In the genomic region with DNA sequence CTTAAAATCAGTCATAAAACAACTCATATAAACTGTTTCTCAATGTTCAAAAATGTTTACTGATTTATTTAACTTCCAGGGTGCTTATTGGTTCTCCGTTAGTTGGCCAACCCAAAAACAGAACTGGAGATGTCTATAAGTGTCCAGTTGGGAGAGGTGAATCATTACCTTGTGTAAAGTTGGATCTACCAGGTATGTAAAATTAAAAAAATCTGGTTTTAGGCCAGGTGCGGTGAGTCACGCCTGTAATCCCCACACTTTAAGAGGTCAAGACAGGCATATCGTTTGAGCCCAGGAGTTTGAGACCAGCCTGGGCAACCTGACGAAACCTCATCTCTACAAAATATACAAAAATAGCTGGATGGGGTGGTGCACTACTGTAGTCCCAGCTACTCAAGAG, we compare ENCODE assay signal across 35 cellular contexts.
"Had no signal": no experiment of that assay in that cellular context is flagged by ENCODE, and none has a peak within 500 bp of the region (broad histone marks: within the 10 kb centered on the region; RNA-seq: fewer than 3 reads in every experiment).

No MANE protein-coding gene starts in this region.

- H3K36me3 Mint-ChIP-seq: mesothelial cell of epicardium; naive B cell; stimulated activated memory B cell treated with anti-CD40 and anti-IgM and Interleukin-4, amounts not matched to agents 10 μg/mL and 1 μg/mL and 100 μg/mL, for 72 hours had no signal

- H3K4me3 ChIP-seq: cardiac muscle cell, coronary artery, dorsolateral prefrontal cortex, esophagus squamous epithelium, ovary, right lobe of liver, skin epidermis, upper lobe of left lung, vagina had no signal

- H3K9me3 Mint-ChIP-seq: activated T-cell treated with anti-CD3 and anti-CD28 coated beads, Interleukin-2, amount 50 U/mL, for 72 hours; mesothelial cell of epicardium; naive B cell; nephron progenitor cell; stimulated activated memory B cell treated with anti-CD40 and anti-IgM and Interleukin-4, amounts not matched to agents 10 μg/mL and 1 μg/mL and 100 μg/mL, for 72 hours; stimulated activated naive CD8-positive, alpha-beta T cell treated with anti-CD3 and anti-CD28 coated beads, Interleukin-15, amount 100 ng/mL, for 72 hours; T-helper 1 cell treated with Interleukin-12 subunit alpha and Interleukin-12 subunit beta and Interleukin-4 antibody, amounts not matched to agents 30 μg/mL and 1 μg/mL, for 36 hours had no signal

- H3K9me3 ChIP-seq: esophagus squamous epithelium, neutrophil, ovary, right lobe of liver, upper lobe of left lung, vagina had no signal

- H3K27me3 Mint-ChIP-seq: activated naive CD8-positive, alpha-beta T cell; naive B cell; progenitor cell of endocrine pancreas; stimulated activated memory B cell treated with anti-CD40 and anti-IgM and Interleukin-4, amounts not matched to agents 10 μg/mL and 1 μg/mL and 100 μg/mL, for 72 hours; stimulated activated naive CD8-positive, alpha-beta T cell treated with anti-CD3 and anti-CD28 coated beads, Interleukin-15, amount 100 ng/mL, for 72 hours had no signal

- ATAC-seq: activated T-cell treated with anti-CD3 and anti-CD28 coated beads, Interleukin-2, amount 50 U/mL, for 72 hours; left cardiac atrium; right lobe of liver; stimulated activated memory B cell treated with anti-CD40 and anti-IgM and Interleukin-4, amounts not matched to agents 10 μg/mL and 1 μg/mL and 100 μg/mL, for 72 hours; stimulated activated naive CD8-positive, alpha-beta T cell treated with anti-CD3 and anti-CD28 coated beads, Interleukin-15, amount 100 ng/mL, for 72 hours had no signal

- H3K27ac ChIP-seq: cardiac muscle cell, dorsolateral prefrontal cortex, esophagus squamous epithelium, neutrophil, ovary, right lobe of liver, skin epidermis, upper lobe of left lung, vagina, VCaP had no signal

- H3K4me3 Mint-ChIP-seq: activated naive CD8-positive, alpha-beta T cell; activated T-cell treated with anti-CD3 and anti-CD28 coated beads, Interleukin-2, amount 50 U/mL, for 72 hours; mesothelial cell of epicardium; naive B cell; nephron progenitor cell; stimulated activated memory B cell treated with anti-CD40 and anti-IgM and Interleukin-4, amounts not matched to agents 10 μg/mL and 1 μg/mL and 100 μg/mL, for 72 hours; stimulated activated naive CD8-positive, alpha-beta T cell treated with anti-CD3 and anti-CD28 coated beads, Interleukin-15, amount 100 ng/mL, for 72 hours; T-helper 1 cell treated with Interleukin-12 subunit alpha and Interleukin-12 subunit beta and Interleukin-4 antibody, amounts not matched to agents 30 μg/mL and 1 μg/mL, for 36 hours had no signal

- H3K27me3 ChIP-seq: cardiac muscle cell, dorsolateral prefrontal cortex, esophagus squamous epithelium, neutrophil, ovary, right lobe of liver, upper lobe of left lung, vagina had no signal

- H3K27ac Mint-ChIP-seq: activated naive CD8-positive, alpha-beta T cell; activated T-cell treated with anti-CD3 and anti-CD28 coated beads, Interleukin-2, amount 50 U/mL, for 72 hours; mesothelial cell of epicardium; naive B cell; nephron progenitor cell; progenitor cell of endocrine pancreas; stimulated activated memory B cell treated with anti-CD40 and anti-IgM and Interleukin-4, amounts not matched to agents 10 μg/mL and 1 μg/mL and 100 μg/mL, for 72 hours; stimulated activated naive CD8-positive, alpha-beta T cell treated with anti-CD3 and anti-CD28 coated beads, Interleukin-15, amount 100 ng/mL, for 72 hours; T-helper 1 cell treated with Interleukin-12 subunit alpha and Interleukin-12 subunit beta and Interleukin-4 antibody, amounts not matched to agents 30 μg/mL and 1 μg/mL, for 36 hours had no signal

- DNase-seq: activated CD4-positive, alpha-beta T cell treated with anti-CD3 and anti-CD28 coated beads for 4 hours; activated CD4-positive, alpha-beta T cell treated with anti-CD3 and anti-CD28 coated beads, Interleukin-2, amount 50 U/mL, for 4 hours; activated naive CD4-positive, alpha-beta T cell treated with Interleukin-2 at 50 U/mL for 16 hours; activated T-cell treated with anti-CD3 and anti-CD28 coated beads for 4 hours; activated T-cell treated with anti-CD3 and anti-CD28 coated beads, Interleukin-2, amount 50 U/mL, for 72 hours; anterior cingulate cortex; cerebellar nuclear complex; dorsolateral prefrontal cortex; effector memory CD4-positive, alpha-beta T cell; esophagus squamous epithelium; glutamatergic neuron; left cardiac atrium; naive B cell; nephron progenitor cell; ovary; right lobe of liver; stimulated activated CD4-positive, alpha-beta T cell treated with anti-CD3 and anti-CD28 coated beads, Interleukin-1b, Interleukin-23, amount 100 ng/mL, for 48 hours; stimulated activated CD4-positive, alpha-beta T cell treated with anti-CD3 and anti-CD28 coated beads, Interleukin-4, amount 100 ng/mL, for 4 hours; stimulated activated CD8-positive, alpha-beta memory T cell treated with anti-CD3 and anti-CD28 coated beads, Interleukin-4, amount 100 ng/mL, for 48 hours; stimulated activated naive CD8-positive, alpha-beta T cell treated with anti-CD3 and anti-CD28 coated beads, Interleukin-15, amount 100 ng/mL, for 72 hours; substantia nigra; T-helper 9 cell; upper lobe of left lung had no signal

- H3K4me1 ChIP-seq: vagina had no signal

- H3K36me3 ChIP-seq: cardiac muscle cell, neutrophil, ovary, vagina had no signal

- H3K4me1 Mint-ChIP-seq: naive B cell; nephron progenitor cell; stimulated activated memory B cell treated with anti-CD40 and anti-IgM and Interleukin-4, amounts not matched to agents 10 μg/mL and 1 μg/mL and 100 μg/mL, for 72 hours; stimulated activated naive CD8-positive, alpha-beta T cell treated with anti-CD3 and anti-CD28 coated beads, Interleukin-15, amount 100 ng/mL, for 72 hours had no signal

- FAIRE-seq: TTC549 had no signal
